ENCODE assay signal across 13 cellular contexts in genomic region chr4:140256335-140256734, GRCh38.
DNase-seq lines count a peak whose midpoint lies in the region; ATAC-seq and TF ChIP-seq lines count a peak whose summit lies in the region.
"Had no signal": no experiment of that assay in that cellular context is flagged by ENCODE, and none has a peak within 500 bp of the region (broad histone marks: within the 10 kb centered on the region; RNA-seq: fewer than 3 reads in every experiment).

No MANE protein-coding gene starts in this region.

- TF ChIP-seq CTCF in fibroblast of villous mesenchyme (IDR thresholded peaks at IDR 0.05; ENCODE audit: insufficient read depth, low read depth, low read length): no peak
- no peak for TF ChIP-seq CTCF in transverse colon (IDR thresholded peaks at IDR 0.05)

- H3K27me3 Mint-ChIP-seq in activated naive CD4-positive, alpha-beta T cell treated with anti-CD3 and anti-CD28 coated beads for 36 hours (ENCODE audit: low read depth): peaks cover 6% of the 10 kb centered on the region

- ATAC-seq in GM18511 (IDR thresholded peaks at IDR 0.05; ENCODE audit: unreplicated experiment) (no peak), HG02884 (IDR thresholded peaks at IDR 0.05; ENCODE audit: unreplicated experiment) (no peak)
- ATAC-seq: mucosa of descending colon, right cardiac atrium had no signal

- peak overlapping the region in 3 of 4 donors; percentile 32 to 94 (median 92) for H3K27ac ChIP-seq in transverse colon
- H3K27ac ChIP-seq: colonic mucosa had no signal

- H3K4me3 ChIP-seq in fibroblast of villous mesenchyme (ENCODE audit: low read depth, low read length): no peak overlapping the region
- no peak overlapping the region for H3K4me3 ChIP-seq in transverse colon
- H3K4me3 ChIP-seq: colonic mucosa, mucosa of descending colon had no signal

- intact Hi-C loops in activated naive CD4-positive, alpha-beta T cell treated with anti-CD3 and anti-CD28 coated beads for 36 hours (cut with micrococcal nuclease): no loop called here
- intact Hi-C loops in transverse colon (cut with DNase I; ENCODE audit: low total_unique reads): loop anchor here (5.0 kb wide), 1 partner anchor 189 kb away; no protein-coding TSS in a partner anchor

- peak; percentile 16 for DNase-seq in activated naive CD4-positive, alpha-beta T cell treated with anti-CD3 and anti-CD28 coated beads for 36 hours
- no peak for DNase-seq in activated naive CD4-positive, alpha-beta T cell treated with Interleukin-2 at 50 U/mL for 16 hours
- DNase-seq in RPMI7951 (ENCODE audit: low read depth): peak; percentile 69
- DNase-seq in fibroblast of villous mesenchyme (ENCODE audit: low read depth): peak; percentile 51
- DNase-seq in transverse colon: peak; percentile 21
- no peak for DNase-seq in activated T-cell treated with anti-CD3 and anti-CD28 coated beads, Interleukin-2, amount 50 U/mL, for 1 hour
- DNase-seq: colonic mucosa, mucosa of descending colon, NCI-H1048, right cardiac atrium, T-helper 9 cell had no signal

- TF ChIP-seq EP300 in transverse colon (IDR thresholded peaks at IDR 0.05; ENCODE audit: low read depth): no peak

- CTCF ChIA-PET in activated naive CD4-positive, alpha-beta T cell treated with anti-CD3 and anti-CD28 coated beads for 36 hours (lab: Charles Lee): no interaction called here

- H3K36me3 ChIP-seq in transverse colon: no peaks in the 10 kb centered on the region
- H3K36me3 ChIP-seq: colonic mucosa had no signal

- H3K4me1 Mint-ChIP-seq in activated naive CD4-positive, alpha-beta T cell treated with anti-CD3 and anti-CD28 coated beads for 36 hours (ENCODE audit: low read depth): peaks cover 11% of the 10 kb centered on the region

- H3K9me3 Mint-ChIP-seq in activated naive CD4-positive, alpha-beta T cell treated with anti-CD3 and anti-CD28 coated beads for 36 hours: no peaks in the 10 kb centered on the region

- TF ChIP-seq POLR2A in transverse colon (IDR thresholded peaks at IDR 0.05): no peak

- in situ Hi-C loops in transverse colon (cut with MboI; ENCODE audit: low pct_ligation_motif_present in 1 of 4, low pct_unique_long_range_greater_than_20kb in 1 of 4, low sequenced_read_pairs in 3 of 4): loop anchor here (5.0 to 25.0 kb wide), 6 partner anchors 242 to 532 kb away; no protein-coding TSS in a partner anchor

- H3K27me3 ChIP-seq in transverse colon: no peaks in the 10 kb centered on the region
- H3K27me3 ChIP-seq: colonic mucosa had no signal

- no peak overlapping the region for H3K4me3 Mint-ChIP-seq in activated naive CD4-positive, alpha-beta T cell treated with anti-CD3 and anti-CD28 coated beads for 36 hours

- no peaks in the 10 kb centered on the region for H3K36me3 Mint-ChIP-seq in activated naive CD4-positive, alpha-beta T cell treated with anti-CD3 and anti-CD28 coated beads for 36 hours (ENCODE audit: low read depth)

- H3K4me1 ChIP-seq in transverse colon: peaks cover 12 to 32% (median 15%) of the 10 kb centered on the region in 4 donors
- H3K4me1 ChIP-seq: colonic mucosa had no signal

- no peaks in the 10 kb centered on the region for H3K9me3 ChIP-seq in transverse colon
- H3K9me3 ChIP-seq: colonic mucosa, mucosa of descending colon had no signal

- H3K27ac Mint-ChIP-seq in activated naive CD4-positive, alpha-beta T cell treated with anti-CD3 and anti-CD28 coated beads for 36 hours: no peak overlapping the region

- WGBS in transverse colon (ENCODE audit: low coverage in 1 of 2), 2 donors: 77% methylated on average over 2 of the region's 2 CpGs; no CpG with 5 or more reads in 1 of the 2 donors

Comparison
In these comparisons a context has a peak if more than half of its experiments do, and no peak if none do; other contexts are left out.
1. DNase-seq: peak in activated naive CD4-positive, alpha-beta T cell treated with anti-CD3 and anti-CD28 coated beads for 36 hours (single experiment), RPMI7951 (single experiment), fibroblast of villous mesenchyme (single experiment) and transverse colon (single experiment); none in activated naive CD4-positive, alpha-beta T cell treated with Interleukin-2 at 50 U/mL for 16 hours (single experiment) and activated T-cell treated with anti-CD3 and anti-CD28 coated beads, Interleukin-2, amount 50 U/mL, for 1 hour (single experiment).